In the genomic region with DNA sequence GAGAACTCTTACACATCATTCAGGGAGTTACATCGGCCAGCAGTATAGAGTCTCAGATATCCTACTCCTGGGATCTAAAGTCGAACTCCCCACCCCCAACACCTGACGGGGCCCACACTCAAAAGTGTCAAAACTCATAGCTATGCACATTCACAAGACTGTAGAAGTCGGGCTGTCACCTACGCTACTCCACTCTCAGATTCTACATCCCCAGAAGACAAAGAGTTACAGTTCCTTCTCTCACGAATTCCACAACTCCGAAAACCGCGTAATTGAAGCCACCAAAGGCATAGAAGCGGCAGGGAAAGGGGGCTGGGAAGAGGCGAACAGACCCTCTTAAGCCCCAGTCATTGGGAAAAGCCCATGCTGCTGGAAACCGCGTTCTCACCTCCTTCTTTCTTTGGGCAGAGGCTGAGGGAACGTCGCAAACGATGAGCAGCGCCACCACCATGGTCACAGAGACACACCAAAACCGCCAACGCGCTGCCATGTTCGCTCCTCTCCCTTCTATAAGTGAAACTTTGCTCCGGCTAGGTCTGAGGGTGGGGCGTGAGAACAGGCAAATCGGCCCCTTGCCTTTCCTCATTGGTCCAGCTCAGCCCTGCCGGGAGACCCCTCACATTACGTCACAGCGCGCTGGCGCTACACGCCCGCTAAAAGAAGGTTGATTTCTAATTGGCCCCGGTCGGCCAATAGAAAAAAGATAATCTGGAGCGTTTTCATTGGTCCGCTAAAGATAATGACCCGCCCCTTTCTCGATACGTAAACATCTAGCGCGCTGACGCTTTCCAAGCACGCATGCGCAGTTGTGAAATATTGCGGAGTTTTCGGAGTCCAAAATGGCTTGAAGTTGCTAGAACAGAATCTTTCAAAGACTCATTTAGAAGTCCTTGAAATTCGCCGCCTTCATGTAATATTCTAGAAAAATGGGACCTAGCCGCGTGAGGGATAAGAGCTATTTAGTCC, we compare ENCODE assay signal across 8 cellular contexts. TPM values are rescaled to one million over a fixed set of nuclear protein-coding genes. Genes with fewer than 3 reads are reported as not detected.
A peak's percentile ranks its signal among the peaks of the same experiment; 100 is the strongest.
DNase-seq lines count a peak whose midpoint lies in the region; ATAC-seq and TF ChIP-seq lines count a peak whose summit lies in the region.

Gene MAGT1, minus strand, starts transcription at position 515 of the 966 bp plus-strand sequence. Its CDS starts 25 bp downstream, at position 490.

- no peaks in the 10 kb centered on the region for H3K36me3 ChIP-seq in upper lobe of right lung

- peak; percentile 15 for TF ChIP-seq CTCF in GM13977 (IDR thresholded peaks at IDR 0.05; ENCODE audit: extremely low read depth, insufficient read depth, missing control alignments)
- TF ChIP-seq CTCF in upper lobe of right lung (IDR thresholded peaks at IDR 0.05) = no peak

- H3K36me3 Mint-ChIP-seq in T-helper 1 cell treated with Interleukin-12 subunit alpha and Interleukin-12 subunit beta and Interleukin-4 antibody, amounts not matched to agents 30 μg/mL and 1 μg/mL, for 36 hours (ENCODE audit: low read depth) = peaks cover 7% of the 10 kb centered on the region

- peaks cover 19% of the 10 kb centered on the region for H3K4me1 Mint-ChIP-seq in T-helper 1 cell treated with Interleukin-12 subunit alpha and Interleukin-12 subunit beta and Interleukin-4 antibody, amounts not matched to agents 30 μg/mL and 1 μg/mL, for 36 hours (ENCODE audit: low read depth)

- peak within 1 kb of the TSS; percentile 95 for H3K27ac ChIP-seq in upper lobe of right lung

- peak within 1 kb of the TSS; percentile 66 for H3K4me3 ChIP-seq in upper lobe of right lung

- in situ Hi-C loops in GM13977 (cut with MboI; ENCODE audit: low pct_unique_long_range_greater_than_20kb, low sequenced_read_pairs, unreplicated experiment) = no loop called here

- no peaks in the 10 kb centered on the region for H3K27me3 ChIP-seq in upper lobe of right lung

- peak within 1 kb of the TSS; percentile 100 for H3K27ac Mint-ChIP-seq in T-helper 1 cell treated with Interleukin-12 subunit alpha and Interleukin-12 subunit beta and Interleukin-4 antibody, amounts not matched to agents 30 μg/mL and 1 μg/mL, for 36 hours

- ATAC-seq in HG02884 (IDR thresholded peaks at IDR 0.05; ENCODE audit: unreplicated experiment) (peak; percentile 86), left cardiac atrium (peak; percentile 96 to 98), upper lobe of right lung (peak; percentile 98)

- H3K9me3 ChIP-seq in upper lobe of right lung = no peaks in the 10 kb centered on the region

- H3K27me3 Mint-ChIP-seq in T-helper 1 cell treated with Interleukin-12 subunit alpha and Interleukin-12 subunit beta and Interleukin-4 antibody, amounts not matched to agents 30 μg/mL and 1 μg/mL, for 36 hours (ENCODE audit: low read depth) = no peaks in the 10 kb centered on the region

- intact Hi-C loops in left cardiac atrium (cut with DNase I) (no loop called here), posterior vena cava (cut with DNase I) (no loop called here), upper lobe of right lung (cut with DNase I) (no loop called here)

- peak within 1 kb of the TSS; percentile 96 for H3K4me3 Mint-ChIP-seq in T-helper 1 cell treated with Interleukin-12 subunit alpha and Interleukin-12 subunit beta and Interleukin-4 antibody, amounts not matched to agents 30 μg/mL and 1 μg/mL, for 36 hours

- H3K4me1 ChIP-seq in upper lobe of right lung = peaks cover 6% of the 10 kb centered on the region

- peak; percentile 73 for DNase-seq in GM13977 (ENCODE audit: low spot score)
- DNase-seq in NCI-H1694 (lab: John Stamatoyannopoulos, UW) = peak; percentile 98
- peak; percentile 92 for DNase-seq in amniotic stem cell (lab: John Stamatoyannopoulos, UW)
- peak; percentile 92 for DNase-seq in left cardiac atrium
- DNase-seq in posterior vena cava (ENCODE audit: low spot score) = peak; percentile 96
- peak; percentile 94 for DNase-seq in upper lobe of right lung

- H3K9me3 Mint-ChIP-seq in T-helper 1 cell treated with Interleukin-12 subunit alpha and Interleukin-12 subunit beta and Interleukin-4 antibody, amounts not matched to agents 30 μg/mL and 1 μg/mL, for 36 hours = no peaks in the 10 kb centered on the region

RNA-seq across cellular contexts. Expression of gene MAGT1, which starts in this region (rescaled TPM):
- 10 to 100 TPM; 65.0 to 66.9 TPM for total RNA-seq in left cardiac atrium
- total RNA-seq in posterior vena cava = 10 to 100 TPM; 46.3 to 58.1 TPM
- total RNA-seq in upper lobe of right lung = 64.0 TPM

Comparison
In these comparisons a context has a peak if more than half of its experiments do, and no peak if none do; other contexts are left out.
1. Peak in every context shown above with its lines: DNase-seq, ATAC-seq, H3K4me3 ChIP-seq and H3K27ac ChIP-seq.